1 cellular context compared by ENCODE assay signal in genomic region chr17:28918295-28918694, GRCh38.
TF ChIP-seq lines count a peak whose summit lies in the region.

No MANE protein-coding gene starts in this region.

TF ChIP-seq in GM23338, 12 proteins besides CTCF, POLR2A, EP300 and RAD21 (continued from another document):
- TF ChIP-seq REST (IDR thresholded peaks at IDR 0.05; ENCODE audit: unreplicated experiment) (no peak), POLR2AphosphoS5 (IDR thresholded peaks at IDR 0.05; ENCODE audit: low read depth) (no peak), ZNF331 (CRISPR knock-in tag; IDR thresholded peaks at IDR 0.05; ENCODE audit: low read depth) (no peak), ETS1 (IDR thresholded peaks at IDR 0.05) (no peak), EZH2 (IDR thresholded peaks at IDR 0.05; ENCODE audit: low read depth, unreplicated experiment) (no peak), ZNF462 (CRISPR knock-in tag; IDR thresholded peaks at IDR 0.05) (no peak), ZNF114 (CRISPR knock-in tag; IDR thresholded peaks at IDR 0.05) (no peak), STAT1 (IDR thresholded peaks at IDR 0.05; ENCODE audit: unreplicated experiment) (no peak)
